Comparison of ENCODE assay signal across 8 cellular contexts in the genomic region with DNA sequence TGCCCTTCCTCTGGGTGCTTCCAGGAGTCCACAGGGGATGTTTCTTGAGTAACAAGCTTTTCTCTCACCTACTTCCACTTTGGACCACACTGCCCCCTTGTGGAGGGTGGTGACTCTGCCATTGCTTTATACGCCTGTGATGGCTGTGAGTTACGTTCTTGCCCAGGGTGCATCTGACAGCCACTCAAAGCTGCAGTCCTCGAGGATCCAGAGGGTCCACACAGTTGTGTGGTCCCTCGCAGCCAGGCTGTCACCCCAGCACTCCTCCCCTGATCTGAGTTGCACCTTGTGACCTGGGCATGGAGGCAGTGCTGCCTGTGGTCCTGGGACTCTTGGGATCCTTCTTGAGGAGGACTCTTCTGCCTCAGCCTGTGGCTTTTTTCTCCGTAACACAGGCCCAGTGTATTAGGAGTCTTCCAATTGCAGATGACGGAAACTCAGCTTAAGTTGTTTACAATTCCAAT. TPM values are rescaled to one million over a fixed set of nuclear protein-coding genes. Genes with fewer than 3 reads are reported as not detected.
DNase-seq lines count a peak whose midpoint lies in the region; ATAC-seq, FAIRE-seq and TF ChIP-seq lines count a peak whose summit lies in the region.

No MANE protein-coding gene starts in this region.

- no peak overlapping the region for H3K27ac ChIP-seq in testis

- H3K4me1 ChIP-seq in testis = no peaks in the 10 kb centered on the region

- TF ChIP-seq CTCF in fibroblast of pulmonary artery (IDR thresholded peaks at IDR 0.05; ENCODE audit: low read length, missing control alignments) (peak; percentile 99), testis (IDR thresholded peaks at IDR 0.05) (peak; percentile 64 to 89 (median 69))

- H3K27me3 ChIP-seq in testis = no peaks in the 10 kb centered on the region

- no peak for TF ChIP-seq POLR2A in testis (IDR thresholded peaks at IDR 0.05)

- 32 to 40% methylated on average over 6 of the region's 6 CpGs for WGBS in testis, 2 donors

- no peaks in the 10 kb centered on the region for H3K36me3 ChIP-seq in testis (ENCODE audit: low read depth, missing control alignments)

- no peak for FAIRE-seq in RCC 7860 (lab: Jason Lieb, UNC)

- intact Hi-C loops in testis (cut with DNase I; ENCODE audit: low total_unique reads) = no loop called here

- DNase-seq in DMS79 treated with DMSO at 0.1 percent for 48 hours (lab: John Stamatoyannopoulos, UW) = peak; percentile 81
- DNase-seq in Kasumi-1 (lab: John Stamatoyannopoulos, UW) = peak; percentile 91 to 93
- peak; percentile 66 for DNase-seq in RCC 7860 (ENCODE audit: low spot score)
- peak; percentile 89 to 92 for DNase-seq in activated T-cell treated with anti-CD3 and anti-CD28 coated beads, Interleukin-2, amount 50 U/mL, for 48 hours
- peak; percentile 93 for DNase-seq in fibroblast of pulmonary artery (ENCODE audit: low read depth)
- DNase-seq in occipital lobe (lab: John Stamatoyannopoulos, UW) = peak; percentile 45
- peak; percentile 92 for DNase-seq in testis

- H3K9me3 ChIP-seq in testis = no peaks in the 10 kb centered on the region

- H3K4me3 ChIP-seq in fibroblast of pulmonary artery (replicated peaks; ENCODE audit: low read depth, low read length) (no peak overlapping the region), testis (no peak overlapping the region)

- ATAC-seq in GM21737 (IDR thresholded peaks at IDR 0.05; ENCODE audit: unreplicated experiment) = peak; percentile 71

RNA-seq across cellular contexts. Expression of a gene that starts 23.4 kb away (rescaled TPM):
- total RNA-seq in occipital lobe (not detected), testis (1 to 10 TPM; 1.9 to 2.6 TPM)
- 1.3 TPM for polyA plus RNA-seq in testis (ENCODE audit: insufficient read depth, low read depth, low replicate concordance)

RNA-seq across cellular contexts. Expression of a gene that starts 23.5 kb away (rescaled TPM):
- total RNA-seq in occipital lobe (0.16 TPM), testis (1 to 10 TPM; 2.7 to 2.8 TPM)
- 2.3 TPM for polyA plus RNA-seq in testis (ENCODE audit: insufficient read depth, low read depth, low replicate concordance)
